Comparison of ENCODE assay signal across 3 cellular contexts in the genomic region with DNA sequence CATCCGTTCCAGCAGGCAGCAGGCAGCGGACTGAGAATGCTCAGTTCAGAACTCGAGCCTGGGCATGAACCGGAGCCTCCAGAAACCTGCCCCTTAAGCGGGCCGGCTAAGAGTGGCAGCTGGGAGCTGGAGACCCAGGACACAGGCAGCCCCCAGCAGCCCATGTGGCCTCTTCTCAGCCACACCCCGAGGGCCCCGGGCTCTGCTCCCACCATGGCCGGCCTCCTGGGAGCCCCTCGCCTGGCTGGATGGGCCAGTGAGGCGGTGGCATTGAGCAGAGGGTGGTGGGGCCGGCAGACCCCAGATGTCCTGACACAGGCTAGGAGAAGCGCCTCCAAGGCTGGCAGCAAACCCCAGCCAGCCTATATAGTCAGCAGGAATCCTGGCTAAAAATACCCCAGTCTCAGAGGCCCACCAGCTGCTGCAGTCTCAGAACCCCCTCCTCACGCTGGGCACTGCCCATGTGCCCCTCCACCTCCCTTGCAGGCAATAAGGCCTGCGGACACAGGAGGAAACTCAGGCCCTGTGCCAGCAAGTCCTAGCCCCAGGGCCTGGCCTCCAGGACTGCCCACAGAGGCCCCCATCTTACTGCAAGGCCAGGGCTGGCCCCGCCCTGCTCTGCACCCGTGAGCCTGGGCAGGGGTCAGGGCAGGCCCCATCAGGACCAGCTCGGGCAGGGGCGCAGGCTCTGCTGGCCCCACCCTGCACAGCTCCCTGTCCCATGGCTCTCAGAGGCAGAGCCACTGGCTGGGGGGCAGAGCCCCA. TPM values are rescaled to one million over a fixed set of nuclear protein-coding genes. Genes with fewer than 3 reads are reported as not detected.
"Had no signal": no experiment of that assay in that cellular context is flagged by ENCODE, and none has a peak within 500 bp of the region (broad histone marks: within the 10 kb centered on the region; RNA-seq: fewer than 3 reads in every experiment).

No MANE protein-coding gene starts in this region.

RNA-seq across cellular contexts. Expression of a gene that starts 28.6 kb away (rescaled TPM):
- total RNA-seq: glomerular endothelial cell; natural killer cell treated with Interleukin-12 subunit alpha and Interleukin-12 subunit beta and Interleukin-15 and Interleukin-18, amount 100 ng/mL, for 72 hours; pulmonary artery endothelial cell had no signal
